Comparison of ENCODE assay signal across 8 cellular contexts in the genomic region with DNA sequence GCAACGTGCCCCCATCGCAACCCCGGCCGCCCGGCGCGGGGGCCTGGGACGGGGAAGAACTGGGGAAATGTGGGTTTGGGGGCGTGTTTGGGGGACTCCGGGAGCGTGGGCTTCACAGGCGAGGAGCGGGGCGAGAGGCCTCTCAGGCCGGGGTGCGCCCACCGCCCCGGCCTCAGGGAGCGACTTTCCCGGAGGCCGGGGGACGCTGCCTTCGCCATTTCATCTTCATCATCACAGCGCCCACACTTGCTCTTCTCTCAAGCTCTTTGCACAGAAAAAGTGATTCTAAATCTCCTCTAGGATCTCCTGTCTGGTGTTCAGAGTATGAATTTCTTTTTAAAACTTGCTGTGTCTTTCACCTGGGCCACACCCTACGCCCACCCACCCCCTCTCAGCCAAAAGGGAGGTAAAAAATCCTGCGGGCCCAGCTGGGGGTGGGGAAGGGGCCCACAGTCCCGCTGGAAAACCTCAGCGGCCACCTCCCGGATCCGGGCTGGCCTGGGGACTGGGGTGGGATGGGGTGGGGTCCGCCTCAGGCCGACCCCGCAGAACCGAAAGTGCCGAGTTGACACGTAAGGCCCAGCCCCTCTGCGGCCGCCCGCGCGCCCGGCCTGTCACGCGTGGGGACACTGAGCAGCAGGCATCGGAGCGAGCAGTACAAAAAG. TPM values are rescaled to one million over a fixed set of nuclear protein-coding genes. Genes with fewer than 3 reads are reported as not detected.
DNase-seq lines count a peak whose midpoint lies in the region; ATAC-seq and TF ChIP-seq lines count a peak whose summit lies in the region.

No MANE protein-coding gene starts in this region.

- WGBS in H9 (ENCODE audit: extremely low coverage, insufficient read length, low lambda C conversion rate) = no CpG with 5 or more reads among the region's 46 CpGs

- no peak overlapping the region for H2BK120ac ChIP-seq in H9 (ENCODE audit: low read depth, low read length, poor library complexity, severe bottlenecking)

- H3K79me1 ChIP-seq in H9 (ENCODE audit: insufficient read depth, low read depth, low read length, poor library complexity, severe bottlenecking) = no peaks in the 10 kb centered on the region

- no peak overlapping the region for H4K8ac ChIP-seq in H9 (replicated peaks; ENCODE audit: insufficient read length, low read depth, low read length)

- H2BK5ac ChIP-seq in H9 (ENCODE audit: insufficient read length, low read length) = no peak overlapping the region

- H3K4ac ChIP-seq in H9 (ENCODE audit: low read depth, low read length) = no peak overlapping the region

- H4K5ac ChIP-seq in H9 (ENCODE audit: insufficient read length, low read depth, low read length) = peak overlapping the region; percentile 74

- H3K27ac ChIP-seq in H9 (ENCODE audit: insufficient read length, low read depth, low read length) (peak overlapping the region; percentile 59), RWPE2 (ENCODE audit: poor library complexity, severe bottlenecking) (peak overlapping the region; percentile 97)

- H3K4me3 Mint-ChIP-seq in H9 = peak overlapping the region; percentile 91 to 93
- peak overlapping the region; percentile 97 for H3K4me3 Mint-ChIP-seq in neural crest cell

- H3K14ac ChIP-seq in H9 (ENCODE audit: insufficient read depth, low read length) = peak overlapping the region; percentile 93

- H3K4me1 ChIP-seq in H9 (ENCODE audit: insufficient read depth, low read length) = 0 out of 2 replicates have a peak, but pooled peaks cover 2% of the 10 kb centered on the region
- peaks cover 15% of the 10 kb centered on the region for H3K4me1 ChIP-seq in RWPE2 (ENCODE audit: insufficient read depth, poor library complexity, severe bottlenecking)

- H3K79me2 ChIP-seq in H9 (ENCODE audit: insufficient read depth, low read length) = no peaks in the 10 kb centered on the region

- no peak overlapping the region for H3K23ac ChIP-seq in H9 (ENCODE audit: insufficient read length, low read depth, low read length)

- no peak overlapping the region for H2AFZ ChIP-seq in H9 (ENCODE audit: low read length)

- no peak overlapping the region for H3T11ph ChIP-seq in H9 (ENCODE audit: low read length)

- no peaks in the 10 kb centered on the region for H4K20me1 ChIP-seq in H9 (ENCODE audit: control insufficient read depth, insufficient read depth, insufficient read length)

- H3K9ac ChIP-seq in H9 (ENCODE audit: extremely low read depth, insufficient read length, low read length) = peak overlapping the region; percentile 83

- ATAC-seq in RWPE2 (ENCODE audit: low read depth) = no peak

- H3K27me3 ChIP-seq in H9 (ENCODE audit: insufficient read depth, low read length) (no peaks in the 10 kb centered on the region), RWPE2 (ENCODE audit: insufficient read depth, poor library complexity, severe bottlenecking) (no peaks in the 10 kb centered on the region)

- H2BK15ac ChIP-seq in H9 (ENCODE audit: low read depth, low read length) = no peak overlapping the region

- H3K4me3 ChIP-seq in RWPE2 (ENCODE audit: severe bottlenecking) (peak overlapping the region; percentile 64), epithelial cell of esophagus (ENCODE audit: low read length) (peak overlapping the region; percentile 98)

- peaks cover 28% of the 10 kb centered on the region for H3K36me3 ChIP-seq in RWPE2 (ENCODE audit: low read depth)

- peak overlapping the region; percentile 61 for H3K4me2 ChIP-seq in H9 (ENCODE audit: insufficient read depth, insufficient read length, low read length)

- peak overlapping the region; percentile 93 for H3K18ac ChIP-seq in H9 (ENCODE audit: insufficient read length, low read depth, low read length)

- H3K56ac ChIP-seq in H9 (ENCODE audit: insufficient read length, low read depth, low read length) = no peak overlapping the region

- peak overlapping the region; percentile 86 to 97 (median 95); a peak in 5 of 7 replicates for H3K27ac Mint-ChIP-seq in H9
- H3K27ac Mint-ChIP-seq in neural crest cell (ENCODE audit: unreplicated experiment) = peak overlapping the region; percentile 95

- H3K23me2 ChIP-seq in H9 (ENCODE audit: insufficient read length, low read depth, low read length, poor library complexity, severe bottlenecking) = peaks cover 18% of the 10 kb centered on the region

- DNase-seq in Daoy (ENCODE audit: low read depth) (peak; percentile 22), H9 (no peak), RWPE2 (ENCODE audit: low spot score) (no peak), epithelial cell of esophagus (ENCODE audit: low read depth) (no peak), neural crest cell (ENCODE audit: low read depth, low spot score) (no peak), NCI-H2081 (lab: John Stamatoyannopoulos, UW) (no peak), COR-L47 (lab: John Stamatoyannopoulos, UW) (no peak)
- DNase-seq in activated CD4-positive, CD25-positive, alpha-beta regulatory T cell (lab: John Stamatoyannopoulos, UW) = no peak

- no peak overlapping the region for H2AK5ac ChIP-seq in H9 (ENCODE audit: insufficient read length, low read length)

- no peaks in the 10 kb centered on the region for H3K9me3 Mint-ChIP-seq in H9
- H3K9me3 Mint-ChIP-seq in neural crest cell = no peaks in the 10 kb centered on the region

- H3K27me3 Mint-ChIP-seq in H9 (ENCODE audit: low read depth) = peaks cover 3% of the 10 kb centered on the region
- H3K27me3 Mint-ChIP-seq in neural crest cell (ENCODE audit: low read depth) = peaks cover 2% of the 10 kb centered on the region

- no peak overlapping the region for H2BK20ac ChIP-seq in H9 (ENCODE audit: low read depth, low read length, poor library complexity, severe bottlenecking)

- no peak for TF ChIP-seq CTCF in H9 (conservative IDR thresholded peaks at IDR 0.05)
- no peak for TF ChIP-seq CTCF in RWPE2 (IDR thresholded peaks at IDR 0.05; ENCODE audit: poor library complexity, severe bottlenecking)
- TF ChIP-seq CTCF in epithelial cell of esophagus (IDR thresholded peaks at IDR 0.05; ENCODE audit: insufficient read depth, low read depth, low read length, missing control alignments) = no peak
- peak; percentile 36 for TF ChIP-seq CTCF in neural crest cell (conservative IDR thresholded peaks at IDR 0.05)

- H3K36me3 Mint-ChIP-seq in H9 (ENCODE audit: insufficient read depth in 1 of 3, low read depth in 3 of 3) (peaks cover 9 to 27% (median 21%) of the 10 kb centered on the region in 3 experiments; a peak in 6 of 7 replicates), neural crest cell (ENCODE audit: low read depth) (peaks cover 3% of the 10 kb centered on the region)

- H3K4me1 Mint-ChIP-seq in H9 (peaks cover 27 to 33% of the 10 kb centered on the region in 2 experiments), neural crest cell (peaks cover 55% of the 10 kb centered on the region)

- H2BK12ac ChIP-seq in H9 (ENCODE audit: insufficient read length, low read depth, low read length) = no peak overlapping the region

- no peak overlapping the region for H4K91ac ChIP-seq in H9 (ENCODE audit: insufficient read length, low read depth, low read length)

- no peaks in the 10 kb centered on the region for H3K9me3 ChIP-seq in H9 (ENCODE audit: control insufficient read depth, low read depth, low read length)
- H3K9me3 ChIP-seq in RWPE2 (ENCODE audit: severe bottlenecking) = no peaks in the 10 kb centered on the region

RNA-seq across cellular contexts. Expression of gene CDKN1B, which starts 7.4 kb away (rescaled TPM):
- total RNA-seq in Daoy (2014; rRNA removed; shearing (Covaris generic)) = 29.7 and 41.9 TPM in 2 replicates
- 27.7 and 28.3 TPM in 2 replicates for total RNA-seq in H9 (2021)
- 47.9 and 52.5 TPM in 2 replicates for total RNA-seq in neural crest cell

RNA-seq across cellular contexts. Expression of gene GPR19, which starts 28.6 kb away (rescaled TPM):
- 0.40 TPM in 1 of 2 replicates, not detected in the other for total RNA-seq in Daoy (2014; rRNA removed; shearing (Covaris generic))
- total RNA-seq in H9 (2021) (20.4 and 23.4 TPM in 2 replicates), neural crest cell (19.1 and 21.8 TPM in 2 replicates)

Comparison
In these comparisons a context has a peak if more than half of its experiments do, and no peak if none do; other contexts are left out.
1. RNA of gene GPR19, which starts 28.6 kb away (total RNA-seq): 20.4 to 23.4 TPM in H9 and 19.1 to 21.8 TPM in neural crest cell; 0.40 TPM in Daoy; every median in the first group is over 10 times any median in the second.